In genomic region chr22:46027219-46028068, GRCh38 we compare ENCODE assay signal across 8 cellular contexts.
DNase-seq lines count a peak whose midpoint lies in the region.

No MANE protein-coding gene starts in this region.

- H3K36me3 ChIP-seq in HAP-1 (replicated peaks) = no peaks in the 10 kb centered on the region

- H3K27me3 ChIP-seq in HAP-1 (ENCODE audit: low read depth) = no peaks in the 10 kb centered on the region

- peak overlapping the region; percentile 59 for H3K4me3 ChIP-seq in iPS-18c (ENCODE audit: insufficient read depth, low read depth, low read length)
- no peak overlapping the region for H3K4me3 ChIP-seq in HAP-1

- H3K9me3 ChIP-seq in iPS-18c (ENCODE audit: control insufficient read depth, insufficient read depth, low read length) = no peaks in the 10 kb centered on the region
- no peaks in the 10 kb centered on the region for H3K9me3 ChIP-seq in HAP-1

- in situ Hi-C loops in HAP-1 (cut with MboI; ENCODE audit: low sequenced_read_pairs) = loop anchor here (25.0 kb wide), 1 partner anchor 90 kb away; no protein-coding TSS in a partner anchor

- peaks cover under 1% of the 10 kb centered on the region for H3K4me1 ChIP-seq in HAP-1

- DNase-seq in GM03348 (ENCODE audit: low spot score) (peak; percentile 54), astrocyte of the hippocampus (ENCODE audit: low read depth, low spot score) (peak; percentile 58), retina (peak; percentile 86), HAP-1 (ENCODE audit: low spot score in 2 of 2) (no peak), NCI-H2227 treated with DMSO at 0.1 percent for 48 hours (lab: John Stamatoyannopoulos, UW) (no peak), NCI-H226 (no peak)
- DNase-seq in effector CD4-positive, alpha-beta T cell = no peak

Comparison
In these comparisons a context has a peak if more than half of its experiments do, and no peak if none do; other contexts are left out.
1. DNase-seq: peak in GM03348 (single experiment), astrocyte of the hippocampus (single experiment) and retina (single experiment); none in HAP-1 (0 of 2), NCI-H2227 treated with DMSO at 0.1 percent for 48 hours (single experiment), NCI-H226 (single experiment) and effector CD4-positive, alpha-beta T cell (single experiment).